2 cellular contexts compared by ENCODE assay signal in the genomic region with DNA sequence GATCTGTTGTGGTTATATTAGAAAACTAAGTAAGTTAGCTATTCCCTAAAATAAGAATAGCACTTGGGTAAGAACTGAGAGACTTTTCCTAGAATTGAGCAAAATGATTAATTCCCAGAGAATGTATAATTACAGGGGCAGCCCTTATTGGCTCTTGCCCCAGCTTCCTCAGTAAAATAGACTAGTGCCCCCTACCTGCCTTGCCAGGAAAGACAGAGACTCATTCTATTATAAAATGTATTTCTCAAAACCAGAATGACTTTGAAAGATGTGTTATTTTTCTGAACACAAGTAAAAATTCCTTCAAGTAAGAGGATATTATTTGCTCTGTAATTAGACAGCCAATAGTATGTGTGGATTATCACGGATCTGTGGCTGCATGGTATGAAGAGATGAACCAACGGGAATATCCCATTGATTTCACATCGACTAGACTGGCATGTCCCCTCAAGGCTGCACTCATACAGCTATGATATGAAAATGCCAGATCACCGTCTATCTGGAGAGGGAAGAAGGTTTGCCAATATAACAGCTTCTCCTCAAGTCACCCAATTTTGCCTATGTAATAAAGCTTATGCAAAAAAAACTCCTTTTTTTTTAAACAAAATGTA.
TF ChIP-seq lines count a peak whose summit lies in the region.

No MANE protein-coding gene starts in this region.

TF ChIP-seq in H1, 55 proteins besides CTCF, POLR2A, EP300 and RAD21:
- TF ChIP-seq JUN (IDR thresholded peaks at IDR 0.05; ENCODE audit: low read depth, low read length) (no peak), CTBP2 (IDR thresholded peaks at IDR 0.05; ENCODE audit: borderline replicate concordance, insufficient read depth, insufficient read length, low read length) (no peak), TEAD4 (IDR thresholded peaks at IDR 0.05; ENCODE audit: low read depth, low read length) (no peak), RBBP5 (IDR thresholded peaks at IDR 0.05; ENCODE audit: borderline replicate concordance, low read depth, low read length) (no peak), HDAC6 (IDR thresholded peaks at IDR 0.05; ENCODE audit: low read depth, low read length) (no peak), TCF12 (IDR thresholded peaks at IDR 0.05; ENCODE audit: low read depth, low read length) (no peak), E2F6 (IDR thresholded peaks at IDR 0.05) (no peak), RNF2 (IDR thresholded peaks at IDR 0.05; ENCODE audit: borderline replicate concordance, low read depth, low read length, missing control alignments, poor library complexity, severe bottlenecking) (no peak), NRF1 (IDR thresholded peaks at IDR 0.05; ENCODE audit: low read depth, low read length) (no peak), NANOG (IDR thresholded peaks at IDR 0.05; ENCODE audit: insufficient read depth, low read depth, low read length, poor library complexity, severe bottlenecking) (no peak), BRCA1 (IDR thresholded peaks at IDR 0.05; ENCODE audit: low read depth, low read length) (no peak)
TF ChIP-seq in H1: peak in this region for 0.

TF ChIP-seq in GM12891, 5 proteins besides CTCF, POLR2A, EP300 and RAD21:
- TF ChIP-seq SPI1 (IDR thresholded peaks at IDR 0.05; ENCODE audit: low read depth, low read length) (no peak), POU2F2 (IDR thresholded peaks at IDR 0.05; ENCODE audit: low read depth, low read length) (no peak), TAF1 (IDR thresholded peaks at IDR 0.05; ENCODE audit: low read depth, low read length) (no peak), PAX5 (IDR thresholded peaks at IDR 0.05; ENCODE audit: insufficient read depth, low read length, severe bottlenecking) (no peak), POLR2AphosphoS5 (IDR thresholded peaks at IDR 0.05; ENCODE audit: low read depth, low read length) (no peak)
